In genomic region chr5:29518176-29518575, GRCh38 we compare ENCODE assay signal across 21 cellular contexts.
"Had no signal": no experiment of that assay in that cellular context is flagged by ENCODE, and none has a peak within 500 bp of the region (broad histone marks: within the 10 kb centered on the region; RNA-seq: fewer than 3 reads in every experiment).

No MANE protein-coding gene starts in this region.

- H3K27me3 ChIP-seq: neutrophil, pancreas, right lobe of liver, suprapubic skin, transverse colon, vagina had no signal

- DNase-seq: activated B cell treated with CpG ODN at 0.5 μM for 24 hours; activated CD4-positive, alpha-beta T cell treated with anti-CD3 and anti-CD28 coated beads for 48 hours; activated CD8-positive, alpha-beta T cell treated with anti-CD3 and anti-CD28 coated beads for 36 hours; activated naive CD4-positive, alpha-beta T cell treated with anti-CD3 and anti-CD28 coated beads, Interleukin-2, amount 10 ng/mL, durations not matched to agents 7 days and 5 days; activated naive CD8-positive, alpha-beta T cell treated with anti-CD3 and anti-CD28 coated beads, Interleukin-2, amount 50 U/mL, for 24 hours; activated T-cell treated with anti-CD3 and anti-CD28 coated beads, Interleukin-2, amount 50 U/mL, for 24 hours; anterior cingulate cortex; central memory CD4-positive, alpha-beta T cell; foreskin melanocyte; lower lobe of right lung; natural killer cell; pancreas; right lobe of liver; small intestine; stimulated activated CD4-positive, alpha-beta T cell treated with anti-CD3 and anti-CD28 coated beads, Interleukin-4, amount 100 ng/mL, for 1 hour; stimulated activated naive CD8-positive, alpha-beta T cell treated with anti-CD3 and anti-CD28 coated beads, Interleukin-15, amount 100 ng/mL, for 72 hours; transverse colon had no signal

- H3K36me3 ChIP-seq: lower lobe of right lung, neutrophil, pancreas, right lobe of liver, suprapubic skin, transverse colon, vagina had no signal

- H3K27ac ChIP-seq: coronary artery, lower lobe of right lung, neutrophil, pancreas, right lobe of liver, suprapubic skin, transverse colon, vagina had no signal

- H3K9me3 ChIP-seq: lower lobe of right lung, neutrophil, pancreas, right lobe of liver, suprapubic skin, transverse colon, vagina had no signal

- H3K4me1 ChIP-seq: lower lobe of right lung, pancreas, right lobe of liver, suprapubic skin, transverse colon, vagina had no signal

- ATAC-seq: activated CD8-positive, alpha-beta T cell treated with anti-CD3 and anti-CD28 coated beads for 36 hours; activated naive CD8-positive, alpha-beta T cell treated with anti-CD3 and anti-CD28 coated beads, Interleukin-2, amount 50 U/mL, for 24 hours; lower lobe of right lung; natural killer cell; pancreas; right lobe of liver; stimulated activated naive CD8-positive, alpha-beta T cell treated with anti-CD3 and anti-CD28 coated beads, Interleukin-15, amount 100 ng/mL, for 72 hours had no signal

- H3K4me3 ChIP-seq: coronary artery, lower lobe of right lung, pancreas, right lobe of liver, suprapubic skin, transverse colon, vagina had no signal
